23 cellular contexts compared by ENCODE assay signal in the genomic region with DNA sequence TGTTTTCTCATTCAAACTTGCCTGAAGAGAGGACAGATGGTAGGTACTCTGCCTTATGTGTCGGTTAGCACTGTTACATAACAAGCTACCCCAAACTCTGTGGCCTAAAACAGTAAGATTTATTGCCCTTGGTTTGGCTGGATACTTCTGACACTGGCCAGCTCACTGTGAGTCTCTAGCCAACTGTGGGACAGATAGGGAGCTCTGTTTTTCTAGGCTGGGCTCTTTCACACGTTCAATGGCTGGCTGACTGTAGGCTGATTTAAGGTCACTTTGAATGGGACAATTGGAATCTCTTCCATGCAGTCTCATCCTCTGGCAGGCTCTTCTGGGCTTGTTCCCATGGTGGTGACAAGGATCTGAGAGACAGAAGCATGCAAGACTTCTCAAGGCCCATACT.
"Had no signal": no experiment of that assay in that cellular context is flagged by ENCODE, and none has a peak within 500 bp of the region (broad histone marks: within the 10 kb centered on the region; RNA-seq: fewer than 3 reads in every experiment).

No MANE protein-coding gene starts in this region.

- DNase-seq: activated CD4-positive, alpha-beta T cell treated with anti-CD3 and anti-CD28 coated beads for 4 hours; activated CD8-positive, alpha-beta T cell treated with anti-CD3 and anti-CD28 coated beads for 36 hours; activated gamma-delta T cell; activated T-cell treated with anti-CD3 and anti-CD28 coated beads, Interleukin-2, amount 50 U/mL, for 4 hours; amniotic stem cell; effector memory CD4-positive, alpha-beta T cell; foreskin melanocyte; immature natural killer cell; lower lobe of right lung; stimulated activated CD4-positive, alpha-beta T cell treated with anti-CD3 and anti-CD28 coated beads, Interleukin-15, amount 100 ng/mL, for 24 hours; stimulated activated CD4-positive, alpha-beta T cell treated with anti-CD3 and anti-CD28 coated beads, Interleukin-4, amount 100 ng/mL, for 24 hours; stimulated activated naive CD4-positive, alpha-beta T cell treated with Interleukin-2 at 50 U/mL for 16 hours; T-helper 17 cell had no signal

- H3K79me2 ChIP-seq: parathyroid adenoma had no signal

- H3K4me3 Mint-ChIP-seq: activated CD8-positive, alpha-beta T cell treated with anti-CD3 and anti-CD28 coated beads for 36 hours; activated naive CD8-positive, alpha-beta T cell; activated T-cell treated with anti-CD3 and anti-CD28 coated beads, Interleukin-2, amount 50 U/mL, for 4 hours; brain; central memory CD8-positive, alpha-beta T cell; dendritic cell treated with granulocyte-macrophage colony-stimulating factor and Interleukin-4, amounts not matched to agents 40 ng/mL and 50 ng/mL, for 4 days; immature natural killer cell; mesothelial cell of epicardium; T-helper 17 cell; type B pancreatic cell; WTC11 had no signal

- H3K9me3 Mint-ChIP-seq: activated CD8-positive, alpha-beta T cell treated with anti-CD3 and anti-CD28 coated beads for 36 hours; activated T-cell treated with anti-CD3 and anti-CD28 coated beads, Interleukin-2, amount 50 U/mL, for 4 hours; central memory CD8-positive, alpha-beta T cell; dendritic cell treated with granulocyte-macrophage colony-stimulating factor and Interleukin-4, amounts not matched to agents 40 ng/mL and 50 ng/mL, for 4 days; immature natural killer cell; mesothelial cell of epicardium; type B pancreatic cell; WTC11 had no signal

- H3K9me3 ChIP-seq: lower lobe of right lung, suprapubic skin had no signal

- H3K36me3 ChIP-seq: lower lobe of right lung, suprapubic skin had no signal

- H3K4me3 ChIP-seq: lower lobe of right lung, skin epidermis, suprapubic skin had no signal

- H3K36me3 Mint-ChIP-seq: activated naive CD8-positive, alpha-beta T cell; brain; immature natural killer cell; mesothelial cell of epicardium; type B pancreatic cell; WTC11 had no signal

- H3K9ac ChIP-seq: parathyroid adenoma had no signal

- H3K27me3 ChIP-seq: suprapubic skin had no signal

- H3K27me3 Mint-ChIP-seq: activated naive CD8-positive, alpha-beta T cell; dendritic cell treated with granulocyte-macrophage colony-stimulating factor and Interleukin-4, amounts not matched to agents 40 ng/mL and 50 ng/mL, for 4 days had no signal

- H3K27ac Mint-ChIP-seq: activated CD8-positive, alpha-beta T cell treated with anti-CD3 and anti-CD28 coated beads for 36 hours; activated naive CD8-positive, alpha-beta T cell; brain; dendritic cell treated with granulocyte-macrophage colony-stimulating factor and Interleukin-4, amounts not matched to agents 40 ng/mL and 50 ng/mL, for 4 days; immature natural killer cell; mesothelial cell of epicardium; T-helper 17 cell; type B pancreatic cell; WTC11 had no signal

- H3K27ac ChIP-seq: lower lobe of right lung, parathyroid adenoma, skin epidermis, suprapubic skin had no signal

- H3K4me1 Mint-ChIP-seq: central memory CD8-positive, alpha-beta T cell; immature natural killer cell; T-helper 17 cell had no signal

- H2AFZ ChIP-seq: parathyroid adenoma had no signal

- ATAC-seq: activated CD8-positive, alpha-beta T cell treated with anti-CD3 and anti-CD28 coated beads for 36 hours; activated T-cell treated with anti-CD3 and anti-CD28 coated beads, Interleukin-2, amount 50 U/mL, for 4 hours; lower lobe of right lung; T-helper 17 cell; WTC11 had no signal
